ENCODE assay signal across 21 cellular contexts in the genomic region with DNA sequence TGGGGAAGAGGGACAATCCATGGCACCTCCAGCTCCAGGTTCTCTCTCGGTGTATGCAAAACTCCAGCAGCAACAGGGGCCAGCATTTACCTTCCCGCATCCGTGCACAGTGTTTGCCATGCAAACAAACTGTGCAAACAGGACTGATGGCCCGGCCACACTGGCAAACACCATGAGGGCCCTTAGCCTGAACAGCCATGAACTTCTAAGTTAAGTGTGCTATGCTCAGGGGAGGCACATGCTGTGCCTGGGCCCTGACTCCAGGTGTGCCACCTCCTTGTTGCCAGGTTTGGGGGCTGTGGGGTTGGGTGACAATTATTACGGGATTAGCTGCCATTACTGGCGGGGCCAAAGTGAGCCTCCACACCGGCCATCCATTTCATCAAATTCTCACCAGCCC. TPM values are rescaled to one million over a fixed set of nuclear protein-coding genes. Genes with fewer than 3 reads are reported as not detected.
A peak's percentile ranks its signal among the peaks of the same experiment; 100 is the strongest.
DNase-seq lines count a peak whose midpoint lies in the region; ATAC-seq and TF ChIP-seq lines count a peak whose summit lies in the region.
"Had no signal": no experiment of that assay in that cellular context is flagged by ENCODE, and none has a peak within 500 bp of the region (broad histone marks: within the 10 kb centered on the region; RNA-seq: fewer than 3 reads in every experiment).

No MANE protein-coding gene starts in this region.

- CTCF ChIA-PET in Panc1 (lab: Charles Lee) = interaction anchor here (0.6 kb wide), 1 partner anchor 1054 kb away, joined by 18 read pairs; no protein-coding TSS in a partner anchor

- H3K4me3 ChIP-seq in Panc1 (ENCODE audit: low read depth in 2 of 2, low read length in 2 of 2) (no peak overlapping the region), mucosa of descending colon (no peak overlapping the region)
- H3K4me3 ChIP-seq: coronary artery, GM23338 had no signal

- POLR2A ChIA-PET in Panc1 (lab: Charles Lee) = no interaction called here

- H3K27me3 ChIP-seq in Panc1 (ENCODE audit: control insufficient read depth, insufficient read depth, low read length) = no peaks in the 10 kb centered on the region

- BruUV-seq in Panc1 (replicated peaks; lab: Mats Ljungman, UMichigan) = no TSS peak

- H3K9me3 ChIP-seq in Panc1 (ENCODE audit: control insufficient read depth, insufficient read depth, low read depth, low read length) (no peaks in the 10 kb centered on the region), mucosa of descending colon (no peaks in the 10 kb centered on the region)

- H3K4me1 ChIP-seq in Panc1 (ENCODE audit: control insufficient read depth, insufficient read depth, low read length) (peaks cover 4% of the 10 kb centered on the region; the same call in 1 of the 2 replicates), mucosa of descending colon (ENCODE audit: low read depth) (no peaks in the 10 kb centered on the region)

- no peak overlapping the region for H3K27ac ChIP-seq in Panc1 (ENCODE audit: low read length)
- H3K27ac ChIP-seq: coronary artery had no signal

- H3K36me3 ChIP-seq in Panc1 (ENCODE audit: control insufficient read depth, insufficient read depth, low read length) (no peaks in the 10 kb centered on the region), mucosa of descending colon (ENCODE audit: low read depth) (no peaks in the 10 kb centered on the region)

- ATAC-seq in Panc1 = peak; percentile 46; the same call in 1 of the 2 replicates
- ATAC-seq in mucosa of descending colon = peak; percentile 69
- ATAC-seq in GM21723 (IDR thresholded peaks at IDR 0.05; ENCODE audit: unreplicated experiment) = no peak
- no peak for ATAC-seq in GM21825 (IDR thresholded peaks at IDR 0.05; ENCODE audit: unreplicated experiment)
- ATAC-seq: GM23338, SK-N-SH treated with all-trans-retinoic acid at 6 μM for 48 hours had no signal

- in situ Hi-C loops in Panc1 (cut with HindIII; ENCODE audit: low pct_unique_long_range_greater_than_20kb, low sequenced_read_pairs) = no loop called here

- intact Hi-C loops in Panc1 (cut with micrococcal nuclease; ENCODE audit: unreplicated experiment) = no loop called here
- intact Hi-C loops in mucosa of descending colon (cut with DNase I, micrococcal nuclease) = no loop called here

- DNase-seq in DMS53 (lab: John Stamatoyannopoulos, UW) = peak; percentile 90
- DNase-seq in NCI-H2081 (lab: John Stamatoyannopoulos, UW) = peak; percentile 41 to 83
- no peak for DNase-seq in Panc1 (ENCODE audit: low read depth, low spot score)
- DNase-seq in mucosa of descending colon = peak in 2 of 3 donors; percentile 34 to 39
- no peak for DNase-seq in activated CD4-positive, alpha-beta T cell treated with anti-CD3 and anti-CD28 coated beads, Interleukin-2, amount 50 U/mL, for 4 hours
- DNase-seq in hippocampal formation (lab: John Stamatoyannopoulos, UW) = no peak
- DNase-seq: activated CD4-positive, alpha-beta T cell treated with anti-CD3 and anti-CD28 coated beads, Interleukin-2, amount 10 ng/mL, durations not matched to agents 7 days and 5 days; activated naive CD4-positive, alpha-beta T cell treated with anti-CD3 and anti-CD28 coated beads for 36 hours; foreskin fibroblast; GF-D8; KBM-7; NCI-H1105; NCI-H524 treated with DMSO at 0.1 percent for 48 hours; stimulated activated CD4-positive, alpha-beta T cell treated with anti-CD3 and anti-CD28 coated beads, Interleukin-4, amount 100 ng/mL, for 24 hours; stimulated activated CD8-positive, alpha-beta memory T cell treated with anti-CD3 and anti-CD28 coated beads, Interleukin-4, amount 100 ng/mL, for 48 hours had no signal

- TF ChIP-seq CTCF in Panc1 (IDR thresholded peaks at IDR 0.05) (no peak), mucosa of descending colon (IDR thresholded peaks at IDR 0.05) (no peak)

RNA-seq across cellular contexts. Expression of a gene that starts 57.5 kb away (rescaled TPM):
- total RNA-seq in Panc1 (2021; ENCODE audit: unreplicated experiment) (0.59 TPM), mucosa of descending colon (1 to 10 TPM; 1.5 to 4.9 (median 3.8) TPM)
- 1.3 TPM for polyA plus RNA-seq in Panc1 (2012; ENCODE audit: insufficient read length)
- total RNA-seq: endothelial cell of umbilical vein had no signal

Comparison
In these comparisons a context has a peak if more than half of its experiments do, and no peak if none do; other contexts are left out.
1. DNase-seq: peak in DMS53 (single experiment), NCI-H2081 (2 of 2) and mucosa of descending colon (2 of 3); none in Panc1 (single experiment), activated CD4-positive, alpha-beta T cell treated with anti-CD3 and anti-CD28 coated beads, Interleukin-2, amount 50 U/mL, for 4 hours (0 of 2) and hippocampal formation (0 of 2).
2. ATAC-seq: peak in Panc1 (single experiment) and mucosa of descending colon (single experiment); none in GM21723 (single experiment) and GM21825 (single experiment).